ENCODE assay signal across 8 cellular contexts in the genomic region with DNA sequence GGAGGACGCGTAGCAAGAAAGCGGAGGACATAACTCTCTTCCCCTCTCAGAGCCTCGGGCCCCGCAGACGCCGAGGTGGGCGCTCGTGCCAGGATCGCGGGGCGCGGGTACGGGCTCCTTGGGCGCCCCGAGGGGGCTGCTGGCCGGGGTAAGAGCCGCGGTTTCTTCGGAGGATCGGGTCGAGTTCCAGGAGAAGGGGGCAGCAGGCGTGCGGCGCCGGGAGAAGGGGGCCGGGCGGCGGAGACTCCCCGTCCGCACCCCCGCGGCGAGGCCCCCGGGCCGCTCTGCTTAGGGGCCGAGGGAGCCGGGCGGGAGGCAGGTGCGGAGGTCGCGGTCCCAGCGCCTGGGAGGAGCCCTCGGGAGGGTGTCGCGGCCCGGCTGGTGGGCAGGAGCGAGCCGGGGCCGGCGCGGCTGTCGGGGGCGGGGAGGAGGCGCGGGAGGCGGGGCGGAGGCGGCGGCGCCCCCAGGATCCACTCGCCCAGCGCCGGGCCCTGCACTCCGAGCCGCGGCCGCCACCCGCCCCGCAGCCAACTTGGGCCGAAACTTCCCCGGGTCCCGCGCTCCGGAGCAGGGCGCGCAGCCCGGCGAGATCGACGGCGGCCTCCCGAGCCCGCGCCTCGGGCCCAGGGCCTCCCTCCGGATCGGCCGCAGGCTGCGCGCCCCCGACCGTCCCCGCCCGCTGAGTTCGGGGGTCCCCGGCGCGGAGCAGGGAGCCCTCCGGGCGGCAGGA.
DNase-seq lines count a peak whose midpoint lies in the region; ATAC-seq and TF ChIP-seq lines count a peak whose summit lies in the region.

No MANE protein-coding gene starts in this region.

- no peak overlapping the region for H3K27ac Mint-ChIP-seq in natural killer cell treated with Interleukin-12 subunit alpha and Interleukin-12 subunit beta and Interleukin-15 and Interleukin-18, amount 100 ng/mL, for 72 hours

- TF ChIP-seq POLR2A in Peyer's patch (IDR thresholded peaks at IDR 0.05): no peak

- H3K36me3 ChIP-seq in Peyer's patch (no peaks in the 10 kb centered on the region), esophagus (ENCODE audit: control insufficient read depth in 2 of 2, insufficient read depth in 2 of 2, low read length in 1 of 2) (no peaks in the 10 kb centered on the region)

- H3K27ac ChIP-seq in Peyer's patch: peak overlapping the region in 2 of 4 donors; percentile 15 to 19
- H3K27ac ChIP-seq in esophagus (ENCODE audit: low read depth in 2 of 2, low read length in 1 of 2): no peak overlapping the region

- H3K4me3 Mint-ChIP-seq in natural killer cell treated with Interleukin-12 subunit alpha and Interleukin-12 subunit beta and Interleukin-15 and Interleukin-18, amount 100 ng/mL, for 72 hours: peak overlapping the region; percentile 69

- ATAC-seq in natural killer cell treated with Interleukin-12 subunit alpha and Interleukin-12 subunit beta and Interleukin-15 and Interleukin-18, amount 100 ng/mL, for 72 hours: peak in 1 of 2 donors; percentile 22
- ATAC-seq in HG03354 (IDR thresholded peaks at IDR 0.05; ENCODE audit: poor library complexity, severe bottlenecking, unreplicated experiment) (no peak), GM18858 (IDR thresholded peaks at IDR 0.05; ENCODE audit: unreplicated experiment) (no peak)

- peaks cover 0 to 24% (median 0%) of the 10 kb centered on the region in 4 donors for H3K4me1 ChIP-seq in Peyer's patch
- H3K4me1 ChIP-seq in esophagus (ENCODE audit: control insufficient read depth in 2 of 2, insufficient read depth in 2 of 2, low read length in 1 of 2): peaks cover 0 to 6% of the 10 kb centered on the region in 2 donors

- H3K9me3 ChIP-seq in Peyer's patch: no peaks in the 10 kb centered on the region
- H3K9me3 ChIP-seq in esophagus (ENCODE audit: control insufficient read depth in 2 of 2, insufficient read depth in 1 of 2, low read depth in 1 of 2, low read length in 1 of 2): no peaks in the 10 kb centered on the region

- H3K9me3 Mint-ChIP-seq in natural killer cell treated with Interleukin-12 subunit alpha and Interleukin-12 subunit beta and Interleukin-15 and Interleukin-18, amount 100 ng/mL, for 72 hours: no peaks in the 10 kb centered on the region

- WGBS in esophagus, 2 donors: 2 to 5% methylated on average over 81 to 101 of the region's 101 CpGs

- peaks cover 23 to 30% of the 10 kb centered on the region in 2 donors for H3K4me1 Mint-ChIP-seq in natural killer cell treated with Interleukin-12 subunit alpha and Interleukin-12 subunit beta and Interleukin-15 and Interleukin-18, amount 100 ng/mL, for 72 hours (ENCODE audit: low read depth in 2 of 2)

- H3K27me3 Mint-ChIP-seq in natural killer cell treated with Interleukin-12 subunit alpha and Interleukin-12 subunit beta and Interleukin-15 and Interleukin-18, amount 100 ng/mL, for 72 hours: peaks cover 47 to 69% of the 10 kb centered on the region in 2 donors

- H3K36me3 Mint-ChIP-seq in natural killer cell treated with Interleukin-12 subunit alpha and Interleukin-12 subunit beta and Interleukin-15 and Interleukin-18, amount 100 ng/mL, for 72 hours: no peaks in the 10 kb centered on the region

- H3K27me3 ChIP-seq in Peyer's patch: peaks cover 0 to 24% of the 10 kb centered on the region in 2 donors
- H3K27me3 ChIP-seq in esophagus (ENCODE audit: control insufficient read depth in 1 of 2, insufficient read depth in 2 of 2, low read length in 2 of 2): no peaks in the 10 kb centered on the region

- H3K4me3 ChIP-seq in GM12875 (ENCODE audit: low read depth, low read length) (peak overlapping the region; percentile 88), Peyer's patch (peak overlapping the region; percentile 31 to 64 (median 61)), esophagus (ENCODE audit: low read depth in 1 of 2, low read length in 2 of 2) (peak overlapping the region; percentile 56 to 80)

- no peak for TF ChIP-seq CTCF in GM12875 (IDR thresholded peaks at IDR 0.05; ENCODE audit: borderline replicate concordance, insufficient read depth, low read depth, low read length)
- no peak for TF ChIP-seq CTCF in Peyer's patch (IDR thresholded peaks at IDR 0.05)

- DNase-seq in Peyer's patch: no peak
- no peak for DNase-seq in natural killer cell treated with Interleukin-12 subunit alpha and Interleukin-12 subunit beta and Interleukin-15 and Interleukin-18, amount 100 ng/mL, for 72 hours (ENCODE audit: low spot score)
- no peak for DNase-seq in cerebellar cortex (ENCODE audit: low spot score)
- DNase-seq in T-helper 9 cell: no peak
